In the genomic region with DNA sequence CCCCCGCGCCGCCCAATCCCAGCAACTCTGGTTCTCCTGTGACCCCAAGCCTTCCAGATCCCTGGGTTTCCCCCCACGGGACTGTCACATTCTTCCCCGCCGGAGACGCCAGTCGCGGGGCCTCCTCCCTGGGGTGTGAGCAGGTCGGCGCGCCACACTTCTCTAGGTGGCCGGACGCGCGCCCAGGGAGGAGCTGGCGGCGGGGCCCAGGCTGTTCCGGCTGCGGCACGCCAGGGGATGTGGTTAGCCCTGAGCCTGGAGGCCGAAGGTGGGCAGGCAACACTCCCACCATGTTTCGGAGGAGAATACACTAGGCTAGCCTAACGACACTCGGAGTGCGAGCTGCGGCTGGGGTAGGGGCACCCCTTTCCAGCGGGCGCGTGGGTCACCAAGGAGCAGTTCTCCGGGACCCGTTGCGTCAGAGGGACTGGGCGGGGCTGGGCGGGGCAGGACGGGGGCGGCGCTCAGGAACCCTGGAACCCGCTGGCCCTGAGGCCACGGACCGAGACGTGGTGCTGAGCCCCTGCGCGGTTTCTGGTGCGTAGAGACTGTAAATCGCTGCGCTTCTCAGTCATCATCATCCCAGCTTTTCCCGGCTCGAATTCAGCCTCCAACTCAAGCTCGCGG, we compare ENCODE assay signal across 10 cellular contexts. TPM values are rescaled to one million over a fixed set of nuclear protein-coding genes. Genes with fewer than 3 reads are reported as not detected.
A peak's percentile ranks its signal among the peaks of the same experiment; 100 is the strongest.
DNase-seq lines count a peak whose midpoint lies in the region; ATAC-seq and TF ChIP-seq lines count a peak whose summit lies in the region.
"Had no signal": no experiment of that assay in that cellular context is flagged by ENCODE, and none has a peak within 500 bp of the region (broad histone marks: within the 10 kb centered on the region; RNA-seq: fewer than 3 reads in every experiment).

A gene with protein sequence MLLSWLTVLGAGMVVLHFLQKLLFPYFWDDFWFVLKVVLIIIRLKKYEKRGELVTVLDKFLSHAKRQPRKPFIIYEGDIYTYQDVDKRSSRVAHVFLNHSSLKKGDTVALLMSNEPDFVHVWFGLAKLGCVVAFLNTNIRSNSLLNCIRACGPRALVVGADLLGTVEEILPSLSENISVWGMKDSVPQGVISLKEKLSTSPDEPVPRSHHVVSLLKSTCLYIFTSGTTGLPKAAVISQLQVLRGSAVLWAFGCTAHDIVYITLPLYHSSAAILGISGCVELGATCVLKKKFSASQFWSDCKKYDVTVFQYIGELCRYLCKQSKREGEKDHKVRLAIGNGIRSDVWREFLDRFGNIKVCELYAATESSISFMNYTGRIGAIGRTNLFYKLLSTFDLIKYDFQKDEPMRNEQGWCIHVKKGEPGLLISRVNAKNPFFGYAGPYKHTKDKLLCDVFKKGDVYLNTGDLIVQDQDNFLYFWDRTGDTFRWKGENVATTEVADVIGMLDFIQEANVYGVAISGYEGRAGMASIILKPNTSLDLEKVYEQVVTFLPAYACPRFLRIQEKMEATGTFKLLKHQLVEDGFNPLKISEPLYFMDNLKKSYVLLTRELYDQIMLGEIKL (plus strand): TSS at position 478 of the 627 bp plus-strand sequence. CDS start 650 bp downstream, outside the sequence.

- H3K4me3 Mint-ChIP-seq in WTC11 = peak within 1 kb of the TSS; percentile 69
- H3K4me3 Mint-ChIP-seq: T-helper 1 cell treated with Interleukin-12 subunit alpha and Interleukin-12 subunit beta and Interleukin-4 antibody, amounts not matched to agents 30 μg/mL and 1 μg/mL, for 36 hours had no signal

- peaks cover 8% of the 10 kb centered on the region for H3K4me1 ChIP-seq in skeletal muscle satellite cell (ENCODE audit: control insufficient read depth, insufficient read depth, low read length)

- ATAC-seq in WTC11 = peak; percentile 89
- ATAC-seq in left cardiac atrium = peak; percentile 91 to 98
- ATAC-seq in GM21447 (IDR thresholded peaks at IDR 0.05; ENCODE audit: unreplicated experiment) = no peak
- ATAC-seq in HG03520 (IDR thresholded peaks at IDR 0.05; ENCODE audit: unreplicated experiment) = no peak

- H3K4me3 ChIP-seq in HFF-Myc (replicated peaks; ENCODE audit: low read depth, low read length) (peak within 1 kb of the TSS; percentile 25), skeletal muscle satellite cell (ENCODE audit: low read length) (peak within 1 kb of the TSS; percentile 73)

- intact Hi-C loops in left cardiac atrium (cut with DNase I) = no loop called here

- peaks cover 8% of the 10 kb centered on the region; the same call in 1 of the 2 replicates for H3K36me3 Mint-ChIP-seq in WTC11

- TF ChIP-seq CTCF in HFF-Myc (IDR thresholded peaks at IDR 0.05; ENCODE audit: low read depth, low read length, missing control alignments) (no peak), WTC11 (IDR thresholded peaks at IDR 0.05) (no peak)

- H3K27me3 Mint-ChIP-seq in WTC11 (ENCODE audit: low read depth) = peaks cover 40% of the 10 kb centered on the region

- H3K27me3 ChIP-seq in skeletal muscle satellite cell (ENCODE audit: control insufficient read depth, insufficient read depth, low read length) = peaks cover 21% of the 10 kb centered on the region

- H3K36me3 ChIP-seq in skeletal muscle satellite cell (ENCODE audit: insufficient read depth, low read length) = no peaks in the 10 kb centered on the region

- H3K9ac ChIP-seq in skeletal muscle satellite cell (ENCODE audit: low read depth, low read length) = no peak within 1 kb of the TSS

- peaks cover 15% of the 10 kb centered on the region for H3K9me3 Mint-ChIP-seq in WTC11

- H3K27ac Mint-ChIP-seq in WTC11 = no peak within 1 kb of the TSS
- H3K27ac Mint-ChIP-seq: T-helper 1 cell treated with Interleukin-12 subunit alpha and Interleukin-12 subunit beta and Interleukin-4 antibody, amounts not matched to agents 30 μg/mL and 1 μg/mL, for 36 hours had no signal

- POLR2A ChIA-PET in WTC11 (lab: Charles Lee) = interaction anchor here (1.0 kb wide), 1 partner anchor 129 kb away, joined by 5 read pairs; a partner anchor contains a TSS

- no peak for DNase-seq in HFF-Myc (ENCODE audit: extremely low read depth, low read depth)
- peak; percentile 66 for DNase-seq in WTC11 (ENCODE audit: low spot score)
- peak; percentile 34 for DNase-seq in left cardiac atrium
- DNase-seq in stimulated activated naive CD4-positive, alpha-beta T cell (lab: John Stamatoyannopoulos, UW) = no peak
- DNase-seq in SIG-M5 treated with dmso at 0.1 percent for 504 hours (lab: John Stamatoyannopoulos, UW; ENCODE audit: unreplicated experiment) = no peak

- H3K4me2 ChIP-seq in skeletal muscle satellite cell (ENCODE audit: low read length) = peak within 1 kb of the TSS; percentile 86

- H3K4me1 Mint-ChIP-seq in WTC11 = peaks cover 19% of the 10 kb centered on the region

- no peaks in the 10 kb centered on the region for H3K9me3 ChIP-seq in skeletal muscle satellite cell (replicated peaks; ENCODE audit: low read length)

- CTCF ChIA-PET in WTC11 (lab: Charles Lee) = interaction anchor here (1.0 to 1.8 kb wide), 3 partner anchors 60 to 130 kb away, joined by 3 to 6 read pairs (median 6); a partner anchor contains a TSS

TF ChIP-seq in WTC11, 78 proteins besides CTCF, POLR2A, EP300 and RAD21 (continues in another document):
- TF ChIP-seq ZNF423 (CRISPR knock-in tag; IDR thresholded peaks at IDR 0.05) = peak; percentile 72
- 0 out of 2 replicates have a peak, but pooled peaks have one; percentile 25 for TF ChIP-seq RELA (CRISPR knock-in tag; IDR thresholded peaks at IDR 0.05; ENCODE audit: borderline replicate concordance)
- TF ChIP-seq, protein P1, sequence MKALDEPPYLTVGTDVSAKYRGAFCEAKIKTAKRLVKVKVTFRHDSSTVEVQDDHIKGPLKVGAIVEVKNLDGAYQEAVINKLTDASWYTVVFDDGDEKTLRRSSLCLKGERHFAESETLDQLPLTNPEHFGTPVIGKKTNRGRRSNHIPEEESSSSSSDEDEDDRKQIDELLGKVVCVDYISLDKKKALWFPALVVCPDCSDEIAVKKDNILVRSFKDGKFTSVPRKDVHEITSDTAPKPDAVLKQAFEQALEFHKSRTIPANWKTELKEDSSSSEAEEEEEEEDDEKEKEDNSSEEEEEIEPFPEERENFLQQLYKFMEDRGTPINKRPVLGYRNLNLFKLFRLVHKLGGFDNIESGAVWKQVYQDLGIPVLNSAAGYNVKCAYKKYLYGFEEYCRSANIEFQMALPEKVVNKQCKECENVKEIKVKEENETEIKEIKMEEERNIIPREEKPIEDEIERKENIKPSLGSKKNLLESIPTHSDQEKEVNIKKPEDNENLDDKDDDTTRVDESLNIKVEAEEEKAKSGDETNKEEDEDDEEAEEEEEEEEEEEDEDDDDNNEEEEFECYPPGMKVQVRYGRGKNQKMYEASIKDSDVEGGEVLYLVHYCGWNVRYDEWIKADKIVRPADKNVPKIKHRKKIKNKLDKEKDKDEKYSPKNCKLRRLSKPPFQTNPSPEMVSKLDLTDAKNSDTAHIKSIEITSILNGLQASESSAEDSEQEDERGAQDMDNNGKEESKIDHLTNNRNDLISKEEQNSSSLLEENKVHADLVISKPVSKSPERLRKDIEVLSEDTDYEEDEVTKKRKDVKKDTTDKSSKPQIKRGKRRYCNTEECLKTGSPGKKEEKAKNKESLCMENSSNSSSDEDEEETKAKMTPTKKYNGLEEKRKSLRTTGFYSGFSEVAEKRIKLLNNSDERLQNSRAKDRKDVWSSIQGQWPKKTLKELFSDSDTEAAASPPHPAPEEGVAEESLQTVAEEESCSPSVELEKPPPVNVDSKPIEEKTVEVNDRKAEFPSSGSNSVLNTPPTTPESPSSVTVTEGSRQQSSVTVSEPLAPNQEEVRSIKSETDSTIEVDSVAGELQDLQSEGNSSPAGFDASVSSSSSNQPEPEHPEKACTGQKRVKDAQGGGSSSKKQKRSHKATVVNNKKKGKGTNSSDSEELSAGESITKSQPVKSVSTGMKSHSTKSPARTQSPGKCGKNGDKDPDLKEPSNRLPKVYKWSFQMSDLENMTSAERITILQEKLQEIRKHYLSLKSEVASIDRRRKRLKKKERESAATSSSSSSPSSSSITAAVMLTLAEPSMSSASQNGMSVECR (CRISPR knock-in tag; IDR thresholded peaks at IDR 0.05; ENCODE audit: borderline replicate concordance) = 0 out of 2 replicates have a peak, but pooled peaks have one; percentile 43
- TF ChIP-seq, protein P2, sequence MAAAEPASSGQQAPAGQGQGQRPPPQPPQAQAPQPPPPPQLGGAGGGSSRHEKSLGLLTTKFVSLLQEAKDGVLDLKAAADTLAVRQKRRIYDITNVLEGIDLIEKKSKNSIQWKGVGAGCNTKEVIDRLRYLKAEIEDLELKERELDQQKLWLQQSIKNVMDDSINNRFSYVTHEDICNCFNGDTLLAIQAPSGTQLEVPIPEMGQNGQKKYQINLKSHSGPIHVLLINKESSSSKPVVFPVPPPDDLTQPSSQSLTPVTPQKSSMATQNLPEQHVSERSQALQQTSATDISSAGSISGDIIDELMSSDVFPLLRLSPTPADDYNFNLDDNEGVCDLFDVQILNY (CRISPR knock-in tag; IDR thresholded peaks at IDR 0.05) = no peak
- TF ChIP-seq ETV6 (CRISPR knock-in tag; IDR thresholded peaks at IDR 0.05) = no peak
- no peak for TF ChIP-seq SMAD4 (CRISPR knock-in tag; IDR thresholded peaks at IDR 0.05)
- TF ChIP-seq, protein P3, sequence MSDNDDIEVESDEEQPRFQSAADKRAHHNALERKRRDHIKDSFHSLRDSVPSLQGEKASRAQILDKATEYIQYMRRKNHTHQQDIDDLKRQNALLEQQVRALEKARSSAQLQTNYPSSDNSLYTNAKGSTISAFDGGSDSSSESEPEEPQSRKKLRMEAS (CRISPR knock-in tag; IDR thresholded peaks at IDR 0.05) = peak; percentile 56
- TF ChIP-seq, protein P4, sequence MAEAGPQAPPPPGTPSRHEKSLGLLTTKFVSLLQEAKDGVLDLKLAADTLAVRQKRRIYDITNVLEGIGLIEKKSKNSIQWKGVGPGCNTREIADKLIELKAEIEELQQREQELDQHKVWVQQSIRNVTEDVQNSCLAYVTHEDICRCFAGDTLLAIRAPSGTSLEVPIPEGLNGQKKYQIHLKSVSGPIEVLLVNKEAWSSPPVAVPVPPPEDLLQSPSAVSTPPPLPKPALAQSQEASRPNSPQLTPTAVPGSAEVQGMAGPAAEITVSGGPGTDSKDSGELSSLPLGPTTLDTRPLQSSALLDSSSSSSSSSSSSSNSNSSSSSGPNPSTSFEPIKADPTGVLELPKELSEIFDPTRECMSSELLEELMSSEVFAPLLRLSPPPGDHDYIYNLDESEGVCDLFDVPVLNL (CRISPR knock-in tag; IDR thresholded peaks at IDR 0.05; ENCODE audit: borderline replicate concordance, low read depth) = no peak

RNA-seq across cellular contexts. Expression of the gene that starts here (rescaled TPM):
- 3.6 to 4.0 TPM (median 3.9 TPM) in 3 replicates for total RNA-seq in WTC11 (2021)
- total RNA-seq in left cardiac atrium = 10 to 100 TPM; 31.7 to 37.4 TPM
- total RNA-seq in skeletal muscle satellite cell (2012; rRNA removed) = under 0.01 TPM in 1 of 2 replicates, not detected in the other
- total RNA-seq: glomerular endothelial cell had no signal

Comparison
In these comparisons a context has a peak if more than half of its experiments do, and no peak if none do; other contexts are left out.
1. DNase-seq: peak in WTC11 (single experiment) and left cardiac atrium (single experiment); none in HFF-Myc (single experiment), stimulated activated naive CD4-positive, alpha-beta T cell (0 of 6) and SIG-M5 treated with dmso at 0.1 percent for 504 hours (single experiment).
2. ATAC-seq: peak in WTC11 (single experiment) and left cardiac atrium (2 of 2); none in GM21447 (single experiment) and HG03520 (single experiment).